ENCODE assay signal across 3 cellular contexts in genomic region chr5:1290956-1291355, GRCh38. TPM values are rescaled to one million over a fixed set of nuclear protein-coding genes. Genes with fewer than 3 reads are reported as not detected.
"Had no signal": no experiment of that assay in that cellular context is flagged by ENCODE, and none has a peak within 500 bp of the region (broad histone marks: within the 10 kb centered on the region; RNA-seq: fewer than 3 reads in every experiment).

No MANE protein-coding gene starts in this region.

RNA-seq across cellular contexts. Expression of gene TERT, which starts 3.9 kb away (rescaled TPM):
- total RNA-seq: aorta, Right ventricle myocardium superior had no signal
- polyA plus RNA-seq: aorta, IgD-negative memory B cell had no signal
